ENCODE assay signal across 16 cellular contexts in genomic region chr5:146890073-146890472, GRCh38. TPM values are rescaled to one million over a fixed set of nuclear protein-coding genes. Genes with fewer than 3 reads are reported as not detected.
DNase-seq lines count a peak whose midpoint lies in the region; ATAC-seq and TF ChIP-seq lines count a peak whose summit lies in the region.
"Had no signal": no experiment of that assay in that cellular context is flagged by ENCODE, and none has a peak within 500 bp of the region (broad histone marks: within the 10 kb centered on the region; RNA-seq: fewer than 3 reads in every experiment).

No MANE protein-coding gene starts in this region.

- H3K79me1 ChIP-seq in trophoblast cell (ENCODE audit: low read length): no peaks in the 10 kb centered on the region

- H3K27ac Mint-ChIP-seq in activated naive CD4-positive, alpha-beta T cell treated with anti-CD3 and anti-CD28 coated beads for 36 hours: no peak overlapping the region

- H3K14ac ChIP-seq in trophoblast cell (ENCODE audit: low read length): no peak overlapping the region

- no peaks in the 10 kb centered on the region for H3K27me3 Mint-ChIP-seq in activated naive CD4-positive, alpha-beta T cell treated with anti-CD3 and anti-CD28 coated beads for 36 hours (ENCODE audit: low read depth)

- WGBS in SK-N-SH (ENCODE audit: low lambda C conversion rate): 72% methylated on average over 1 of the region's 1 CpG
- WGBS in trophoblast cell (ENCODE audit: extremely low coverage, insufficient coverage, insufficient read length): no CpG with 5 or more reads among the region's 1 CpG

- H3K4me3 Mint-ChIP-seq in activated naive CD4-positive, alpha-beta T cell treated with anti-CD3 and anti-CD28 coated beads for 36 hours: no peak overlapping the region

- H3K36me3 ChIP-seq in SK-N-SH (replicated peaks in 1 of 2; ENCODE audit: control insufficient read depth in 1 of 2, insufficient read depth in 2 of 2, low read length in 1 of 2): no peaks in the 10 kb centered on the region
- H3K36me3 ChIP-seq in trophoblast cell (ENCODE audit: control insufficient read depth in 1 of 2, insufficient read depth in 2 of 2, low read length in 2 of 2): no peaks in the 10 kb centered on the region
- H3K36me3 ChIP-seq in mucosa of descending colon (ENCODE audit: low read depth): no peaks in the 10 kb centered on the region

- H2AFZ ChIP-seq in SK-N-SH (ENCODE audit: low read depth) (peak overlapping the region; percentile 71), trophoblast cell (ENCODE audit: insufficient read depth, low read length, poor library complexity) (no peak overlapping the region)

- no peak overlapping the region for H3K4ac ChIP-seq in trophoblast cell (ENCODE audit: low read depth, low read length)

- POLR2A ChIA-PET in SK-N-SH (lab: Yijun Ruan, JAX): no interaction called here

- no peaks in the 10 kb centered on the region for H3K9me3 Mint-ChIP-seq in activated naive CD4-positive, alpha-beta T cell treated with anti-CD3 and anti-CD28 coated beads for 36 hours

- H3K27me3 ChIP-seq in SK-N-SH (ENCODE audit: insufficient read depth): no peaks in the 10 kb centered on the region
- no peaks in the 10 kb centered on the region for H3K27me3 ChIP-seq in trophoblast cell (ENCODE audit: insufficient read depth, low read length)

- H3F3A ChIP-seq in SK-N-SH (replicated peaks; ENCODE audit: insufficient read depth): no peaks in the 10 kb centered on the region

- no peak overlapping the region for H3K4me2 ChIP-seq in SK-N-SH
- H3K4me2 ChIP-seq in trophoblast cell (ENCODE audit: low read length): no peak overlapping the region
- H3K4me2 ChIP-seq: A549 had no signal

- no peak overlapping the region for H3K18ac ChIP-seq in trophoblast cell (ENCODE audit: low read length)

- CTCF ChIA-PET in SK-N-SH (lab: Yijun Ruan, JAX): no interaction called here
- CTCF ChIA-PET in activated naive CD4-positive, alpha-beta T cell treated with anti-CD3 and anti-CD28 coated beads for 36 hours (lab: Charles Lee): no interaction called here

- TF ChIP-seq EP300 in SK-N-SH (IDR thresholded peaks at IDR 0.05; ENCODE audit: borderline replicate concordance in 1 of 2, low read depth in 1 of 2, low read length in 1 of 2): no peak

- intact Hi-C loops in activated naive CD4-positive, alpha-beta T cell treated with anti-CD3 and anti-CD28 coated beads for 36 hours (cut with micrococcal nuclease): no loop called here
- intact Hi-C loops in mucosa of descending colon (cut with DNase I, micrococcal nuclease): no loop called here

- TF ChIP-seq CTCF in SK-N-SH (IDR thresholded peaks at IDR 0.05) (no peak), mucosa of descending colon (IDR thresholded peaks at IDR 0.05) (no peak)

- ATAC-seq in SK-N-SH treated with all-trans-retinoic acid at 6 μM for 48 hours (no peak), mucosa of descending colon (no peak)
- ATAC-seq: A549 had no signal

- H3K4me3 ChIP-seq in SK-N-SH (ENCODE audit: low read depth in 2 of 2, low read length in 1 of 2) (no peak overlapping the region), trophoblast cell (ENCODE audit: low read depth, low read length) (no peak overlapping the region), mucosa of descending colon (no peak overlapping the region)
- H3K4me3 ChIP-seq: A549 had no signal

- no peak overlapping the region for H3K9ac ChIP-seq in SK-N-SH
- no peak overlapping the region for H3K9ac ChIP-seq in trophoblast cell (ENCODE audit: low read length)

- H3K23ac ChIP-seq in trophoblast cell (ENCODE audit: low read length): no peak overlapping the region

- H3K79me2 ChIP-seq in SK-N-SH (ENCODE audit: insufficient read depth) (no peaks in the 10 kb centered on the region), trophoblast cell (ENCODE audit: control insufficient read depth, insufficient read depth, low read length, poor library complexity) (no peaks in the 10 kb centered on the region)

- H2BK12ac ChIP-seq in trophoblast cell (ENCODE audit: low read length): no peak overlapping the region

- no peak overlapping the region for H2AK5ac ChIP-seq in trophoblast cell (ENCODE audit: low read length)

- H2BK120ac ChIP-seq in trophoblast cell (ENCODE audit: insufficient read depth, low read length, poor library complexity): peak overlapping the region; percentile 30

- H2BK5ac ChIP-seq in trophoblast cell (ENCODE audit: low read depth, low read length, poor library complexity): no peak overlapping the region

- H3K9me2 ChIP-seq in SK-N-SH: no peaks in the 10 kb centered on the region

- H3K4me1 Mint-ChIP-seq in activated naive CD4-positive, alpha-beta T cell treated with anti-CD3 and anti-CD28 coated beads for 36 hours (ENCODE audit: low read depth): peaks cover 4% of the 10 kb centered on the region

- H3K4me1 ChIP-seq in SK-N-SH (ENCODE audit: control insufficient read depth in 1 of 2, insufficient read depth in 2 of 2, low read depth in 1 of 2, low read length in 1 of 2): no peaks in the 10 kb centered on the region; a peak in 2 of 4 replicates
- H3K4me1 ChIP-seq in trophoblast cell (ENCODE audit: control insufficient read depth in 1 of 2, insufficient read depth in 2 of 2, low read length in 2 of 2): peaks cover 0 to 3% of the 10 kb centered on the region in 2 experiments
- no peaks in the 10 kb centered on the region for H3K4me1 ChIP-seq in mucosa of descending colon (ENCODE audit: low read depth)
- H3K4me1 ChIP-seq: A549 had no signal

- no peaks in the 10 kb centered on the region for H3K36me3 Mint-ChIP-seq in activated naive CD4-positive, alpha-beta T cell treated with anti-CD3 and anti-CD28 coated beads for 36 hours (ENCODE audit: low read depth)

- H4K91ac ChIP-seq in trophoblast cell (ENCODE audit: low read depth, low read length): peak overlapping the region; percentile 36

- DNase-seq in SK-N-SH (no peak), KBM-7 (peak; percentile 59), SKM-1 treated with dmso at 0.1 percent for 144 hours (lab: John Stamatoyannopoulos, UW; ENCODE audit: unreplicated experiment) (peak; percentile 55), trophoblast cell (no peak), DMS114 treated with DMSO at 0.1 percent for 48 hours (lab: John Stamatoyannopoulos, UW; ENCODE audit: unreplicated experiment) (no peak), mucosa of descending colon (no peak)
- DNase-seq in activated naive CD4-positive, alpha-beta T cell treated with anti-CD3 and anti-CD28 coated beads for 36 hours: no peak
- DNase-seq: C1 segment of cervical spinal cord; EL; H7; NCI-H187 treated with DMSO at 0.1 percent for 48 hours; NCI-H526 treated with DMSO at 0.1 percent for 48 hours; NK-92 treated with Interleukin-12 subunit alpha and Interleukin-12 subunit beta, amount 100 ng/mL, for 24 hours had no signal

- no peak overlapping the region for H4K12ac ChIP-seq in trophoblast cell (ENCODE audit: low read depth, low read length)

- H3K9me3 ChIP-seq in SK-N-SH (no peaks in the 10 kb centered on the region), trophoblast cell (ENCODE audit: insufficient read depth, low read depth, low read length) (no peaks in the 10 kb centered on the region), mucosa of descending colon (no peaks in the 10 kb centered on the region)
- H3K9me3 ChIP-seq: A549 had no signal

- in situ Hi-C loops in KBM-7 (cut with MboI; ENCODE audit: low pct_unique_long_range_greater_than_20kb, low sequenced_read_pairs): no loop called here

- TF ChIP-seq RAD21 in SK-N-SH (IDR thresholded peaks at IDR 0.05; ENCODE audit: low read length): no peak

- H3K27ac ChIP-seq in SK-N-SH (ENCODE audit: low read depth in 2 of 2, low read length in 1 of 2) (no peak overlapping the region), trophoblast cell (ENCODE audit: low read depth, low read length) (no peak overlapping the region)
- H3K27ac ChIP-seq: A549 had no signal

- no peaks in the 10 kb centered on the region for H4K20me1 ChIP-seq in SK-N-SH (ENCODE audit: insufficient read depth)

- no peak overlapping the region for H4K8ac ChIP-seq in trophoblast cell (ENCODE audit: low read depth, low read length)

TF ChIP-seq in SK-N-SH, 30 proteins besides CTCF, POLR2A, EP300 and RAD21:
- no peak for TF ChIP-seq TEAD4 (IDR thresholded peaks at IDR 0.05; ENCODE audit: borderline replicate concordance, insufficient read depth)
- TF ChIP-seq, protein P1, sequence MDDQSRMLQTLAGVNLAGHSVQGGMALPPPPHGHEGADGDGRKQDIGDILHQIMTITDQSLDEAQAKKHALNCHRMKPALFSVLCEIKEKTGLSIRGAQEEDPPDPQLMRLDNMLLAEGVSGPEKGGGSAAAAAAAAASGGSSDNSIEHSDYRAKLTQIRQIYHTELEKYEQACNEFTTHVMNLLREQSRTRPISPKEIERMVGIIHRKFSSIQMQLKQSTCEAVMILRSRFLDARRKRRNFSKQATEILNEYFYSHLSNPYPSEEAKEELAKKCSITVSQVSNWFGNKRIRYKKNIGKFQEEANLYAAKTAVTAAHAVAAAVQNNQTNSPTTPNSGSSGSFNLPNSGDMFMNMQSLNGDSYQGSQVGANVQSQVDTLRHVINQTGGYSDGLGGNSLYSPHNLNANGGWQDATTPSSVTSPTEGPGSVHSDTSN (IDR thresholded peaks at IDR 0.05): no peak
- TF ChIP-seq RCOR1 (IDR thresholded peaks at IDR 0.05; ENCODE audit: low read length): no peak
TF ChIP-seq in SK-N-SH: peak in this region for 0.

TF ChIP-seq in SK-N-SH treated with all-trans-retinoic acid at 6 μM for 48 hours, 23 proteins besides CTCF, POLR2A, EP300 and RAD21:
- TF ChIP-seq ISL1 (CRISPR knock-in tag; IDR thresholded peaks at IDR 0.05): no peak
- no peak for TF ChIP-seq CSRNP3 (CRISPR knock-in tag; IDR thresholded peaks at IDR 0.05)

RNA-seq across cellular contexts. Expression of gene PPP2R2B, which starts 11.5 kb away (rescaled TPM):
- 11.4 and 11.9 TPM in 2 replicates for polyA plus RNA-seq in SK-N-SH (2012; rRNA removed)
- polyA plus RNA-seq in SK-N-SH (2012; cell fraction: cytosol; rRNA removed): 13.4 and 13.7 TPM in 2 replicates
- 5.4 and 8.3 TPM in 2 replicates for polyA plus RNA-seq in SK-N-SH (2012; cell fraction: nucleus; rRNA removed)
- 3.2 and 3.3 TPM in 2 replicates for polyA plus RNA-seq in trophoblast cell (2013)
- not detected for total RNA-seq in activated naive CD4-positive, alpha-beta T cell treated with anti-CD3 and anti-CD28 coated beads for 36 hours
- 1 to 10 TPM in 2 of 3 donors, under 1 TPM in 1; 0.99 to 5.9 (median 1.2) TPM for total RNA-seq in mucosa of descending colon
- total RNA-seq: SK-MEL-5 had no signal
- polyA plus RNA-seq: A549 had no signal

Comparison
In these comparisons a context has a peak if more than half of its experiments do, and no peak if none do; other contexts are left out.
1. DNase-seq: peak in KBM-7 (single experiment) and SKM-1 treated with dmso at 0.1 percent for 144 hours (single experiment); none in SK-N-SH (single experiment), trophoblast cell (0 of 2), DMS114 treated with DMSO at 0.1 percent for 48 hours (single experiment), activated naive CD4-positive, alpha-beta T cell treated with anti-CD3 and anti-CD28 coated beads for 36 hours (single experiment) and mucosa of descending colon (0 of 3).